14 cellular contexts compared by ENCODE assay signal in the genomic region with DNA sequence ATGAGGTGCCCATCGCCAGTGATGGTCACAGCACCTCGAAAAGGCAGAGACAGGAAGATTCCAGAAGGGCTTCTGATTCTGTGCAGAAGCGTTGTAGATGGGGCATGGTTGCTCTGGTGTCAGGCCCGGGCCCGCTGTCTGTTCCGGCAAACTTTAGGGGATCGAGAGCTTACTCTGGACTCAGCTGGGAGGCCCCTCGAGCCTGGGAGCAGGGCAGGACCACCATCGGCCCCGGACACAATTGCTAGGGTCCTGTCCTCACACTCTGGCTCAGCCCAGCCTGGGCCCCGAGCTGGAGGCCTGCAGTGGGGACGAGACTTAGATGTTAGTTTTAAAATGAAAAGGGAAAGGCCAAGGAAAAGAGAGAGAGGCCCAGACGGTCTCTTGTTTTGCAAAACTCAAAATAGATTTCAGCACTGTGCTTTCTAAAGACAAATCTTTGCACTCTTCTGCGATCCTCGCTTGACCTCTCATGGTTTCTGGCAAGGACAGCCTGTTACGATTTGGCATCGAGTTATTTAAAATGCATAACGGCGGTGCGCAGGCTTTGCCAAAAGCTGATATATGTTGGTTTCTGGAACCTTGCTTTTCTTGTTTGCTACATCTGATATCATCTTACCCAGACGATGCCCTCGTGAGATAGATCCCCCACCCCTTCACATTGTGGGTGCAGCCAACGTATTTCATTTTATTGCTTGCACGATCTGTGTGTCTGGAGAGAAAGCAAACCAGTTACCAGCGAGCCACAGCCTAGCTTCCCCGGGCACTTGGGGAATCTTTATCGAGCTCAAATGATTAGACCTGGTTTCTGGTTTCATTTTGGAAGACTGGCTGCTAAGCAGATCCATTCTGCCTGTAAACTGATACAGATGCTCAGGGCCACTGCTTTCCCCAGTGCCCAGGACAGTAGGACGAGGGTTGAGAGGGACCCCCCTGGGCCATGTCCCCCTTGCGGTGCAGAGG. TPM values are rescaled to one million over a fixed set of nuclear protein-coding genes. Genes with fewer than 3 reads are reported as not detected.
DNase-seq lines count a peak whose midpoint lies in the region; ATAC-seq, FAIRE-seq and TF ChIP-seq lines count a peak whose summit lies in the region.
"Had no signal": no experiment of that assay in that cellular context is flagged by ENCODE, and none has a peak within 500 bp of the region (broad histone marks: within the 10 kb centered on the region; RNA-seq: fewer than 3 reads in every experiment).

No MANE protein-coding gene starts in this region.

- no peaks in the 10 kb centered on the region for H3K27me3 Mint-ChIP-seq in progenitor cell of endocrine pancreas
- H3K27me3 Mint-ChIP-seq: activated B cell treated with CpG ODN at 0.5 μM for 24 hours; CD8-positive, alpha-beta memory T cell had no signal

- no peaks in the 10 kb centered on the region for H3K36me3 ChIP-seq in small intestine (ENCODE audit: control insufficient read depth in 2 of 2, insufficient read depth in 2 of 2, low read length in 2 of 2)
- H3K36me3 ChIP-seq: HAP-1 had no signal

- H3K27ac Mint-ChIP-seq in progenitor cell of endocrine pancreas = peak overlapping the region; percentile 87
- H3K27ac Mint-ChIP-seq: activated B cell treated with CpG ODN at 0.5 μM for 24 hours; activated T-cell treated with anti-CD3 and anti-CD28 coated beads, Interleukin-2, amount 50 U/mL, for 24 hours; CD8-positive, alpha-beta memory T cell had no signal

- peak overlapping the region in 1 of 2 donors; percentile 45 for H3K27ac ChIP-seq in small intestine (ENCODE audit: low read depth in 1 of 2, low read length in 1 of 2)

- H3K4me1 Mint-ChIP-seq in progenitor cell of endocrine pancreas (ENCODE audit: low read depth) = peaks cover 51% of the 10 kb centered on the region
- H3K4me1 Mint-ChIP-seq: activated B cell treated with CpG ODN at 0.5 μM for 24 hours; CD8-positive, alpha-beta memory T cell had no signal

- intact Hi-C loops in left cardiac atrium (cut with DNase I) = no loop called here

- H3K4me1 ChIP-seq in small intestine (ENCODE audit: control insufficient read depth in 2 of 2, insufficient read depth in 1 of 2, low read depth in 1 of 2, low read length in 1 of 2) = peaks cover 1 to 2% of the 10 kb centered on the region in 2 donors
- H3K4me1 ChIP-seq: HAP-1 had no signal

- peaks cover 1% of the 10 kb centered on the region for H3K36me3 Mint-ChIP-seq in progenitor cell of endocrine pancreas (ENCODE audit: insufficient read depth)
- H3K36me3 Mint-ChIP-seq: CD8-positive, alpha-beta memory T cell had no signal

- no peak for FAIRE-seq in small intestine (lab: Jason Lieb, UNC)

- WGBS in small intestine, 3 donors = 66 to 79% (median 75%) methylated on average over 29 of the region's 29 CpGs

- no peak for TF ChIP-seq CTCF in progenitor cell of endocrine pancreas (IDR thresholded peaks at IDR 0.05; ENCODE audit: unreplicated experiment)

- H3K4me3 ChIP-seq in small intestine (ENCODE audit: low read depth in 1 of 2, low read length in 2 of 2) = no peak overlapping the region
- H3K4me3 ChIP-seq: HAP-1 had no signal

- DNase-seq in NCI-H2171 treated with DMSO at 0.1 percent for 48 hours (lab: John Stamatoyannopoulos, UW) (peak; percentile 52), NCI-H2171 (lab: John Stamatoyannopoulos, UW) (no peak), left cardiac atrium (no peak), progenitor cell of endocrine pancreas (ENCODE audit: low spot score, unreplicated experiment) (no peak), NCI-H128 (lab: John Stamatoyannopoulos, UW; ENCODE audit: unreplicated experiment) (no peak), small intestine (no peak)
- DNase-seq: activated B cell treated with CpG ODN at 0.5 μM for 24 hours; activated T-cell treated with anti-CD3 and anti-CD28 coated beads, Interleukin-2, amount 50 U/mL, for 24 hours; CD8-positive, alpha-beta memory T cell; hippocampal formation; stimulated activated naive CD8-positive, alpha-beta T cell treated with anti-CD3 and anti-CD28 coated beads, Interleukin-15, Interleukin-2, amounts not matched to agents 100 U/mL and 50 U/mL, for 24 hours had no signal

- H3K4me3 Mint-ChIP-seq in progenitor cell of endocrine pancreas (ENCODE audit: low read depth) = no peak overlapping the region
- H3K4me3 Mint-ChIP-seq: activated B cell treated with CpG ODN at 0.5 μM for 24 hours; activated T-cell treated with anti-CD3 and anti-CD28 coated beads, Interleukin-2, amount 50 U/mL, for 24 hours; CD8-positive, alpha-beta memory T cell had no signal

- ATAC-seq in left cardiac atrium = peak; percentile 7 to 69
- no peak for ATAC-seq in HG02610 (IDR thresholded peaks at IDR 0.05; ENCODE audit: unreplicated experiment)
- ATAC-seq in HG03354 (IDR thresholded peaks at IDR 0.05; ENCODE audit: poor library complexity, severe bottlenecking, unreplicated experiment) = no peak
- ATAC-seq: stimulated activated naive CD8-positive, alpha-beta T cell treated with anti-CD3 and anti-CD28 coated beads, Interleukin-15, Interleukin-2, amounts not matched to agents 100 U/mL and 50 U/mL, for 24 hours had no signal

- H3K9me3 ChIP-seq in small intestine (ENCODE audit: control insufficient read depth, low read depth) = no peaks in the 10 kb centered on the region
- H3K9me3 ChIP-seq: HAP-1 had no signal

- H3K27me3 ChIP-seq in small intestine (ENCODE audit: control insufficient read depth in 2 of 2, insufficient read depth in 2 of 2, low read length in 2 of 2) = no peaks in the 10 kb centered on the region

- H3K9me3 Mint-ChIP-seq in progenitor cell of endocrine pancreas (ENCODE audit: low read depth) = no peaks in the 10 kb centered on the region
- H3K9me3 Mint-ChIP-seq: activated B cell treated with CpG ODN at 0.5 μM for 24 hours; activated T-cell treated with anti-CD3 and anti-CD28 coated beads, Interleukin-2, amount 50 U/mL, for 24 hours; CD8-positive, alpha-beta memory T cell had no signal

RNA-seq across cellular contexts. Expression of a gene that starts 58.0 kb away (rescaled TPM):
- 1 to 10 TPM in 1 of 2 donors, under 1 TPM in 1; 0.99 to 1.2 TPM for total RNA-seq in left cardiac atrium
- 68.7 and 69.1 TPM in 2 replicates for total RNA-seq in progenitor cell of endocrine pancreas
- polyA plus RNA-seq in small intestine = 10 to 100 TPM in 1 of 3 donors, 1 to 10 TPM in 2; 5.4 to 11.4 (median 6.0) TPM
- total RNA-seq: activated B cell treated with CpG ODN at 0.5 μM for 24 hours; CD8-positive, alpha-beta memory T cell had no signal
- polyA plus RNA-seq: CD8-positive, alpha-beta memory T cell had no signal

Comparison
In these comparisons a context has a peak if more than half of its experiments do, and no peak if none do; other contexts are left out.
1. ATAC-seq: peak in left cardiac atrium (2 of 2); none in HG02610 (single experiment) and HG03354 (single experiment).
2. RNA of a gene that starts 58.0 kb away (total RNA-seq): 68.7 to 69.1 TPM in progenitor cell of endocrine pancreas; 0.99 to 1.2 TPM in left cardiac atrium; every median in the first group is over 10 times any median in the second.